ENCODE assay signal across 8 cellular contexts in genomic region chr6:30616811-30617564, GRCh38. TPM values are rescaled to one million over a fixed set of nuclear protein-coding genes. Genes with fewer than 3 reads are reported as not detected.
DNase-seq lines count a peak whose midpoint lies in the region; ATAC-seq and TF ChIP-seq lines count a peak whose summit lies in the region.

TSS of gene PPP1R10 (minus strand) at chr6:30617243. CDS start at chr6:30609944, 7,299 bp downstream.

- H3K4me1 Mint-ChIP-seq in T-helper 17 cell (peaks cover 33% of the 10 kb centered on the region), progenitor cell of endocrine pancreas (ENCODE audit: low read depth) (peaks cover 26% of the 10 kb centered on the region)

- H3K9me3 ChIP-seq in T-helper 17 cell (ENCODE audit: control insufficient read depth, low read length, poor library complexity, severe bottlenecking) = no peaks in the 10 kb centered on the region

- peak; percentile 98 for DNase-seq in NCI-H1694 treated with DMSO at 0.1 percent for 48 hours (lab: John Stamatoyannopoulos, UW)
- DNase-seq in T-helper 17 cell = peak; percentile 92 to 97 (median 93)
- DNase-seq in amygdala (lab: John Stamatoyannopoulos, UW) = peak; percentile 87 to 100 (median 98)
- peak; percentile 99 for DNase-seq in left cardiac atrium
- DNase-seq in progenitor cell of endocrine pancreas (ENCODE audit: low spot score, unreplicated experiment) = peak; percentile 96
- DNase-seq in ureter (ENCODE audit: low spot score) = peak; percentile 99

- TF ChIP-seq POLR2A in GM15510 (IDR thresholded peaks at IDR 0.05; ENCODE audit: borderline replicate concordance, extremely low read depth, insufficient read length) = peak; percentile 99

- peak within 1 kb of the TSS; percentile 97 for H3K27ac Mint-ChIP-seq in T-helper 17 cell
- H3K27ac Mint-ChIP-seq in progenitor cell of endocrine pancreas = peak within 1 kb of the TSS; percentile 100

- H3K27me3 Mint-ChIP-seq in T-helper 17 cell (no peaks in the 10 kb centered on the region), progenitor cell of endocrine pancreas (no peaks in the 10 kb centered on the region)

- H3K36me3 Mint-ChIP-seq in T-helper 17 cell (ENCODE audit: low read depth) (peaks cover 17% of the 10 kb centered on the region), progenitor cell of endocrine pancreas (ENCODE audit: insufficient read depth) (peaks cover 25% of the 10 kb centered on the region)

- H3K4me3 Mint-ChIP-seq in T-helper 17 cell (peak within 1 kb of the TSS; percentile 89), progenitor cell of endocrine pancreas (ENCODE audit: low read depth) (peak within 1 kb of the TSS; percentile 100)

- intact Hi-C loops in left cardiac atrium (cut with DNase I) = no loop called here

- no peak for TF ChIP-seq CTCF in progenitor cell of endocrine pancreas (IDR thresholded peaks at IDR 0.05; ENCODE audit: unreplicated experiment)

- ATAC-seq in HG02885 (IDR thresholded peaks at IDR 0.05; ENCODE audit: poor library complexity, unreplicated experiment) (peak; percentile 85), T-helper 17 cell (peak; percentile 81), left cardiac atrium (peak; percentile 89 to 92)

- H3K9me3 Mint-ChIP-seq in progenitor cell of endocrine pancreas (ENCODE audit: low read depth) = no peaks in the 10 kb centered on the region

RNA-seq across cellular contexts. Expression of gene PPP1R10, which starts in this region (rescaled TPM):
- total RNA-seq in T-helper 17 cell = 100 to 1,000 TPM; 114 to 123 TPM
- total RNA-seq in left cardiac atrium = 10 to 100 TPM; 37.3 to 42.1 TPM
- total RNA-seq in progenitor cell of endocrine pancreas = 141 and 142 TPM in 2 replicates
- 93.7 TPM for total RNA-seq in ureter

Comparison
In these comparisons a context has a peak if more than half of its experiments do, and no peak if none do; other contexts are left out.
1. Peak in every context shown above with its lines: DNase-seq and ATAC-seq.